In genomic region chr10:59709472-59710125, GRCh38 we compare ENCODE assay signal across 1 cellular context.
TF ChIP-seq lines count a peak whose summit lies in the region.

Gene SLC16A9, minus strand, starts transcription at chr10:59709850. Its CDS starts 25,559 bp downstream, at chr10:59684291.

TF ChIP-seq in GM12878, 131 proteins besides CTCF, POLR2A, EP300 and RAD21:
- 0 out of 2 replicates have a peak, but pooled peaks have one; percentile 9 for TF ChIP-seq BCL11A (IDR thresholded peaks at IDR 0.05; ENCODE audit: low read depth, low read length)
- no peak for TF ChIP-seq ZZZ3 (IDR thresholded peaks at IDR 0.05; ENCODE audit: control insufficient read depth, insufficient read length, low read depth)
- 0 out of 2 replicates have a peak, but pooled peaks have one; percentile 20 for TF ChIP-seq IKZF1 (conservative IDR thresholded peaks at IDR 0.05)
- no peak for TF ChIP-seq CHD4 (IDR thresholded peaks at IDR 0.05)
- peak in 1 of 2 experiments; percentile 61; a peak in 1 of 3 replicates for TF ChIP-seq EGR1 (IDR thresholded peaks at IDR 0.05; ENCODE audit: borderline replicate concordance in 1 of 2, low read depth in 2 of 2, low read length in 2 of 2)
- no peak for TF ChIP-seq PRDM15 (CRISPR knock-in tag; IDR thresholded peaks at IDR 0.05)
- TF ChIP-seq TBL1XR1 (IDR thresholded peaks at IDR 0.05; ENCODE audit: low read depth, low read length): no peak
- TF ChIP-seq PBX3 (IDR thresholded peaks at IDR 0.05; ENCODE audit: insufficient replicate concordance, low read depth, low read length): no peak
- TF ChIP-seq RUNX3 (IDR thresholded peaks at IDR 0.05; ENCODE audit: low read length): peak; percentile 12; the same call in 1 of the 2 replicates
- TF ChIP-seq MAX (IDR thresholded peaks at IDR 0.05; ENCODE audit: low read depth, low read length): no peak
- TF ChIP-seq HSF1 (IDR thresholded peaks at IDR 0.05; ENCODE audit: low read depth, low read length): no peak
- TF ChIP-seq TCF7 (IDR thresholded peaks at IDR 0.05; ENCODE audit: borderline replicate concordance): no peak
- no peak for TF ChIP-seq IRF5 (IDR thresholded peaks at IDR 0.05; ENCODE audit: borderline replicate concordance)
- no peak for TF ChIP-seq PAX5 (IDR thresholded peaks at IDR 0.05; ENCODE audit: borderline replicate concordance, low read depth, low read length)
- TF ChIP-seq MEF2A (IDR thresholded peaks at IDR 0.05; ENCODE audit: insufficient read depth, low read depth, low read length): no peak
- TF ChIP-seq PML (IDR thresholded peaks at IDR 0.05; ENCODE audit: low read length): no peak
- no peak for TF ChIP-seq LARP7 (IDR thresholded peaks at IDR 0.05)
- TF ChIP-seq STAT3 (IDR thresholded peaks at IDR 0.05; ENCODE audit: low read depth, low read length): no peak
- no peak for TF ChIP-seq ZBTB11 (CRISPR knock-in tag; IDR thresholded peaks at IDR 0.05)
- TF ChIP-seq ZNF207 (IDR thresholded peaks at IDR 0.05; ENCODE audit: borderline replicate concordance): no peak
- no peak for TF ChIP-seq HCFC1 (IDR thresholded peaks at IDR 0.05; ENCODE audit: low read length)
- no peak for TF ChIP-seq SRF (IDR thresholded peaks at IDR 0.05; ENCODE audit: low read depth in 2 of 2, low read length in 2 of 2)
TF ChIP-seq in GM12878: peak in this region for 4.
